In genomic region chr5:143331956-143332355, GRCh38 we compare ENCODE assay signal across 23 cellular contexts.
"Had no signal": no experiment of that assay in that cellular context is flagged by ENCODE, and none has a peak within 500 bp of the region (broad histone marks: within the 10 kb centered on the region; RNA-seq: fewer than 3 reads in every experiment).

No MANE protein-coding gene starts in this region.

- H3K36me3 ChIP-seq: esophagus muscularis mucosa, left ventricle myocardium inferior, tibial nerve, upper lobe of right lung, vagina had no signal

- H3K9me3 Mint-ChIP-seq: effector memory CD8-positive, alpha-beta T cell; immature natural killer cell; natural killer cell had no signal

- H3K27ac ChIP-seq: epithelial cell of prostate, esophagus muscularis mucosa, left ventricle myocardium inferior, lower lobe of right lung, testis, tibial nerve, upper lobe of right lung, vagina had no signal

- DNase-seq: effector memory CD8-positive, alpha-beta T cell; immature natural killer cell; left cardiac atrium; left ventricle myocardium inferior; lower lobe of right lung; natural killer cell; posterior cingulate gyrus; right cardiac atrium; stimulated activated CD4-positive, alpha-beta T cell treated with anti-CD3 and anti-CD28 coated beads, Interleukin-4, amount 100 ng/mL, for 1 hour; stimulated activated CD8-positive, alpha-beta memory T cell treated with anti-CD3 and anti-CD28 coated beads, Interleukin-4, amount 100 ng/mL, for 48 hours; testis; upper lobe of right lung had no signal

- H3K27me3 ChIP-seq: esophagus muscularis mucosa, testis, tibial nerve, upper lobe of right lung, vagina had no signal

- H3K27ac Mint-ChIP-seq: dendritic cell treated with granulocyte-macrophage colony-stimulating factor and Interleukin-4, amounts not matched to agents 40 ng/mL and 50 ng/mL, for 4 days; effector memory CD8-positive, alpha-beta T cell; mesothelial cell of epicardium; stimulated activated memory B cell treated with anti-CD40 and anti-IgM and Interleukin-4, amounts not matched to agents 10 μg/mL and 1 μg/mL and 100 μg/mL, for 72 hours; stimulated activated naive CD8-positive, alpha-beta T cell treated with anti-CD3 and anti-CD28 coated beads, Interleukin-15, Interleukin-2, amounts not matched to agents 100 ng/mL and 50 ng/mL, for 24 hours had no signal

- ATAC-seq: effector memory CD8-positive, alpha-beta T cell; left cardiac atrium; lower lobe of right lung; natural killer cell; right cardiac atrium; stimulated activated memory B cell treated with anti-CD40 and anti-IgM and Interleukin-4, amounts not matched to agents 10 μg/mL and 1 μg/mL and 100 μg/mL, for 72 hours; upper lobe of right lung had no signal

- H3K4me3 Mint-ChIP-seq: dendritic cell treated with granulocyte-macrophage colony-stimulating factor and Interleukin-4, amounts not matched to agents 40 ng/mL and 50 ng/mL, for 4 days; immature natural killer cell; memory B cell; mesothelial cell of epicardium; natural killer cell; neural crest cell; stimulated activated memory B cell treated with anti-CD40 and anti-IgM and Interleukin-4, amounts not matched to agents 10 μg/mL and 1 μg/mL and 100 μg/mL, for 72 hours; stimulated activated naive CD8-positive, alpha-beta T cell treated with anti-CD3 and anti-CD28 coated beads, Interleukin-15, Interleukin-2, amounts not matched to agents 100 ng/mL and 50 ng/mL, for 24 hours had no signal

- H3K4me3 ChIP-seq: esophagus muscularis mucosa, left ventricle myocardium inferior, lower lobe of right lung, smooth muscle cell, testis, tibial nerve, upper lobe of right lung, vagina had no signal

- H3K27me3 Mint-ChIP-seq: dendritic cell treated with granulocyte-macrophage colony-stimulating factor and Interleukin-4, amounts not matched to agents 40 ng/mL and 50 ng/mL, for 4 days; effector memory CD8-positive, alpha-beta T cell; memory B cell; stimulated activated memory B cell treated with anti-CD40 and anti-IgM and Interleukin-4, amounts not matched to agents 10 μg/mL and 1 μg/mL and 100 μg/mL, for 72 hours; stimulated activated naive CD8-positive, alpha-beta T cell treated with anti-CD3 and anti-CD28 coated beads, Interleukin-15, Interleukin-2, amounts not matched to agents 100 ng/mL and 50 ng/mL, for 24 hours had no signal

- H3K4me2 ChIP-seq: smooth muscle cell had no signal

- H3K4me1 Mint-ChIP-seq: neural crest cell had no signal

- H3K36me3 Mint-ChIP-seq: natural killer cell had no signal

- H3K9me3 ChIP-seq: esophagus muscularis mucosa, left ventricle myocardium inferior, lower lobe of right lung, testis, tibial nerve, upper lobe of right lung, vagina had no signal
